In the genomic region with DNA sequence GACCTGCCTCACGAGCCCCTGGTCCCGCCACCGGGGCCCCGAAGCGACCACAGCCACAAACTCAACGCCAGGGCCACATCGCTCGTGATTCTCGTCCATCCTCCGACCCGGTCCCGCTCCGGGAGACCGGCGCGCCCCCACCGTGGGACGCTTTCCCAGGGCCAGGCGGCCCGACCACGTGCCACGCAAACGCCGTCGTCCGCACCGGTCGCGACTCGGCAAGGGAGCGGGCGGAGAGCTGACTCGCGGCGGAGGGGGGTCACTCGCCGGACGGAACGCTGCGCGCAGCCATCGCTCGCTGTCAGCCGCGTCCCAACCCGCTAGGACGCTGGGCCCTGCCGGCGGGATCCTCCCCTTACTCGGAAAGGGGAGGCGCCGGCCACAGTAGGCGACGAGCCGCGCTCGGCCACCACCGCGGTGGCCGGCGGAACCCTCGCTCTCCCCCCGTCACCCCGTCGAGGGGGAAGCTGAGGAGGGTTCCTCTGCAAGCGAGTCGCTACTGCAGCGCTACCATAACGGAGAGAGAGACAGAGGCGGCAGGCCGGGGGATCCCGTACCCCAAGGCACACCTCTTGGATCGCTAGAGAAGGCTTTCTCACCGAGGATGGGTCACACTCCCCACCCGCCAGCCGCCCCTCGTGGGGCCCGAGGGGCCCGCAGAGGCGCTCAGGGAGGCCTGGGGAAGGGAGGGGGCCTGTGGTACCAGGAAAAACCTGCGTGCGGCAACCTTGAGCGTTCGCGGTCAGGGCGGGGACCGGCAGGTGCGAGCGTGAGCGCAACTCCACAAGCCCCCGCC, we compare ENCODE assay signal across 8 cellular contexts.
DNase-seq lines count a peak whose midpoint lies in the region; ATAC-seq, FAIRE-seq and TF ChIP-seq lines count a peak whose summit lies in the region.

No MANE protein-coding gene starts in this region.

- no TSS peak for BruUV-seq in OCI-LY7 (replicated peaks; lab: Mats Ljungman, UMichigan)

- H3K4me1 ChIP-seq in A549: peaks cover 15% of the 10 kb centered on the region; the same call in 2 of the 3 replicates
- no peaks in the 10 kb centered on the region for H3K4me1 ChIP-seq in lower lobe of right lung
- H3K4me1 ChIP-seq in suprapubic skin: peaks cover 20% of the 10 kb centered on the region
- no peaks in the 10 kb centered on the region for H3K4me1 ChIP-seq in OCI-LY7 (ENCODE audit: insufficient read depth, low read length, poor library complexity, severe bottlenecking)

- H3K27me3 ChIP-seq in lower lobe of right lung (ENCODE audit: low read depth) (peaks cover 25% of the 10 kb centered on the region), suprapubic skin (peaks cover 52% of the 10 kb centered on the region)

- ATAC-seq in A549 (peak; percentile 77 to 86), lower lobe of right lung (peak; percentile 91 to 94), GM18858 (IDR thresholded peaks at IDR 0.05; ENCODE audit: unreplicated experiment) (no peak)

- peak in 1 of 2 experiments; percentile 4 for DNase-seq in A549 (ENCODE audit: low read depth in 1 of 2, low spot score in 1 of 2)
- DNase-seq in NCI-H526 (lab: John Stamatoyannopoulos, UW): peak; percentile 28 to 77
- DNase-seq in activated naive CD8-positive, alpha-beta T cell treated with anti-CD3 and anti-CD28 coated beads, Interleukin-2, amount 50 U/mL, for 16 hours (ENCODE audit: low read depth, low spot score): peak; percentile 23
- peak; percentile 75 for DNase-seq in lower lobe of right lung
- DNase-seq in suprapubic skin (ENCODE audit: low spot score in 2 of 2): no peak
- DNase-seq in H54 (ENCODE audit: insufficient read length, low spot score): no peak
- DNase-seq in OCI-LY7 (ENCODE audit: low spot score): no peak

- H3K4me2 ChIP-seq in A549 (peak overlapping the region; percentile 95), OCI-LY7 (ENCODE audit: low read length) (no peak overlapping the region)

- H3K4me3 ChIP-seq in A549 (peak overlapping the region; percentile 44), lower lobe of right lung (peak overlapping the region; percentile 52), suprapubic skin (peak overlapping the region; percentile 44), OCI-LY7 (ENCODE audit: low read depth, low read length, poor library complexity, severe bottlenecking) (no peak overlapping the region)

- H3K9me3 ChIP-seq in A549 (0 out of 3 replicates have a peak, but pooled peaks cover 10% of the 10 kb centered on the region), lower lobe of right lung (no peaks in the 10 kb centered on the region), suprapubic skin (no peaks in the 10 kb centered on the region), OCI-LY7 (ENCODE audit: low read length) (no peaks in the 10 kb centered on the region)

- no peak for FAIRE-seq in A549 (lab: Jason Lieb, UNC)
- FAIRE-seq in H54 (lab: Jason Lieb, UNC): no peak

- no peak for TF ChIP-seq POLR2A in A549 (IDR thresholded peaks at IDR 0.05; ENCODE audit: low read length)
- no peak for TF ChIP-seq POLR2A in suprapubic skin (IDR thresholded peaks at IDR 0.05)
- no peak for TF ChIP-seq POLR2A in H54 (IDR thresholded peaks at IDR 0.05; ENCODE audit: low read depth, low read length)

- H2AFZ ChIP-seq in OCI-LY7 (ENCODE audit: low read length): no peak overlapping the region

- 17% methylated on average over 60 of the region's 91 CpGs for WGBS in A549 (ENCODE audit: missing lambda C conversion rate)
- 0% methylated on average over 18 of the region's 91 CpGs for WGBS in suprapubic skin

- no peaks in the 10 kb centered on the region for H3K36me3 ChIP-seq in lower lobe of right lung
- H3K36me3 ChIP-seq in suprapubic skin: no peaks in the 10 kb centered on the region
- H3K36me3 ChIP-seq in OCI-LY7 (ENCODE audit: insufficient read depth, low read length): no peaks in the 10 kb centered on the region

- TF ChIP-seq EP300 in A549 (IDR thresholded peaks at IDR 0.05): no peak
- TF ChIP-seq EP300 in suprapubic skin (IDR thresholded peaks at IDR 0.05): no peak

- intact Hi-C loops in lower lobe of right lung (cut with DNase I): no loop called here
- intact Hi-C loops in OCI-LY7 (cut with micrococcal nuclease; ENCODE audit: unreplicated experiment): no loop called here

- H3K9me2 ChIP-seq in OCI-LY7 (ENCODE audit: insufficient read depth, low read length): no peaks in the 10 kb centered on the region

- CTCF ChIA-PET in A549 (lab: Yijun Ruan, JAX) (no interaction called here), OCI-LY7 (lab: Charles Lee; ENCODE audit: unreplicated experiment) (no interaction called here)

- TF ChIP-seq CTCF in A549 (IDR thresholded peaks at IDR 0.05) (no peak), lower lobe of right lung (IDR thresholded peaks at IDR 0.05) (peak; percentile 14), suprapubic skin (IDR thresholded peaks at IDR 0.05) (no peak), OCI-LY7 (conservative IDR thresholded peaks at IDR 0.05; ENCODE audit: low read length) (no peak)

- no peak for TF ChIP-seq RAD21 in A549 (conservative IDR thresholded peaks at IDR 0.05 in 1 of 2, IDR thresholded peaks at IDR 0.05 in 1 of 2)

- H4K20me1 ChIP-seq in OCI-LY7 (ENCODE audit: insufficient read depth, low read length): no peaks in the 10 kb centered on the region

- H3K27ac ChIP-seq in A549: no peak overlapping the region
- H3K27ac ChIP-seq in lower lobe of right lung: peak overlapping the region; percentile 58
- H3K27ac ChIP-seq in suprapubic skin: no peak overlapping the region
- no peak overlapping the region for H3K27ac ChIP-seq in OCI-LY7 (ENCODE audit: low read depth, low read length, poor library complexity, severe bottlenecking)

- no peaks in the 10 kb centered on the region for H3K79me2 ChIP-seq in OCI-LY7 (ENCODE audit: insufficient read depth, low read depth, low read length)

- POLR2A ChIA-PET in A549 (lab: Yijun Ruan, JAX): no interaction called here
- POLR2A ChIA-PET in OCI-LY7 (lab: Charles Lee): no interaction called here

TF ChIP-seq in A549, 52 proteins besides CTCF, POLR2A, EP300 and RAD21:
- TF ChIP-seq TP53 (CRISPR knock-in tag; IDR thresholded peaks at IDR 0.05) (no peak), NPAS2 (CRISPR knock-in tag; IDR thresholded peaks at IDR 0.05; ENCODE audit: borderline replicate concordance) (no peak), RCOR1 (IDR thresholded peaks at IDR 0.05; ENCODE audit: low read depth, low read length) (no peak), HOXB5 (CRISPR knock-in tag; IDR thresholded peaks at IDR 0.05) (no peak)
TF ChIP-seq in A549: peak in this region for 0.

Comparison
In these comparisons a context has a peak if more than half of its experiments do, and no peak if none do; other contexts are left out.
1. DNase-seq: peak in NCI-H526 (2 of 2), activated naive CD8-positive, alpha-beta T cell treated with anti-CD3 and anti-CD28 coated beads, Interleukin-2, amount 50 U/mL, for 16 hours (single experiment) and lower lobe of right lung (single experiment); none in suprapubic skin (0 of 2), H54 (single experiment) and OCI-LY7 (single experiment).